2 cellular contexts compared by ENCODE assay signal in the genomic region with DNA sequence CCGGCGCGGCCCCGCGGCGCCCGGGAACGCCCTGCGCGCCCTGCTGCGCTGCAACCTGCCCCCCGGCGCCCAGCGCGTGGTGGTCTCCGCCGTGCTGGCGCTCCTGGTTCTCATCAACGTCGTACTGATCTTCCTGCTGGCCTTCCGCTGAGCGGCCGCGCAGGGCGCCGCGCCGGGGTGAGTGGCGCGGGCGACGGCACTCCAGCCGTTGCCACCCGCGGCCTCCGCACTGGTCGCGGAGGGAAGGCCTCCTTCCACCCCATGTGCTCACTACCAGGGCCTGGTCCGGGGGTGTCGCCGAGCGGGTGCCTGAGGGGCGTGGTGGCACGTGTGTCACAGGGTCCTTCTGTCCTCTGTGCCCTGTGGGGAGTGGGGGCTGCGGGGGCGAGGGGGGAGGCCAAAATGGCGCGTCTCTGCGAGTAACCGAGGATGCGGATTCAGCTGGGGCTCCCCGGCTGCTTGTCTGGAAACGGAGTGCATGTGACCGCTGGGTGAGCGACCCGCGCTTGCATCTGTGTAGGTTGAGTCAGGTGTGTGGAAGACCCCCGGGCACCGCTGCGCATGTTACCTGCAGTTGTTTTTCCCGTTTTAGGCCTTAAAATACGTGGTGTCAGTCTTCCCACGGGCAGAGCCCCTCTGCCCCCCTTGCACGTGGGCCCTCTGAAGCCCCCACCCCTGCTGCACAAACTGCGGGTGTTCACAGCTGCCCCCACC.
TF ChIP-seq lines count a peak whose summit lies in the region.

No MANE protein-coding gene starts in this region.

TF ChIP-seq in HepG2, 621 proteins besides CTCF, POLR2A, EP300 and RAD21:
- TF ChIP-seq ZNF768 (CRISPR knock-in tag; IDR thresholded peaks at IDR 0.05), result peak; percentile 13; the same call in 1 of the 2 replicates
- no peak for TF ChIP-seq ZBTB2 (CRISPR knock-in tag; IDR thresholded peaks at IDR 0.05; ENCODE audit: low read depth)

TF ChIP-seq in neural cell, 6 proteins besides CTCF, POLR2A, EP300 and RAD21:
- TF ChIP-seq EZH2 (IDR thresholded peaks at IDR 0.05; ENCODE audit: borderline replicate concordance, insufficient read depth, low read length, poor library complexity, severe bottlenecking) (no peak), MXI1 (conservative IDR thresholded peaks at IDR 0.05; ENCODE audit: poor library complexity, severe bottlenecking) (peak; percentile 53), SMC3 (conservative IDR thresholded peaks at IDR 0.05; ENCODE audit: poor library complexity) (no peak), POLR2AphosphoS5 (IDR thresholded peaks at IDR 0.05) (no peak)
